Comparison of ENCODE assay signal across 28 cellular contexts in genomic region chr17:53118948-53119347, GRCh38.
"Had no signal": no experiment of that assay in that cellular context is flagged by ENCODE, and none has a peak within 500 bp of the region (broad histone marks: within the 10 kb centered on the region; RNA-seq: fewer than 3 reads in every experiment).

No MANE protein-coding gene starts in this region.

- H3K27me3 ChIP-seq: adrenal gland, body of pancreas, esophagus squamous epithelium, gastroesophageal sphincter, heart right ventricle, hepatocyte had no signal

- H3K4me3 ChIP-seq: adrenal gland, body of pancreas, esophagus squamous epithelium, gastroesophageal sphincter, heart right ventricle, hepatocyte had no signal

- DNase-seq: activated CD4-positive, alpha-beta memory T cell treated with anti-CD3 and anti-CD28 coated beads, Interleukin-2, amount 10 ng/mL, durations not matched to agents 7 days and 5 days; activated CD4-positive, alpha-beta T cell treated with anti-CD3 and anti-CD28 coated beads for 1 hour; activated CD4-positive, alpha-beta T cell treated with anti-CD3 and anti-CD28 coated beads for 4 hours; activated CD4-positive, alpha-beta T cell treated with anti-CD3 and anti-CD28 coated beads, Interleukin-2, amount 10 ng/mL, durations not matched to agents 7 days and 5 days; activated CD4-positive, alpha-beta T cell treated with anti-CD3 and anti-CD28 coated beads, Interleukin-2, amount 50 U/mL, for 4 hours; activated CD8-positive, alpha-beta memory T cell treated with anti-CD3 and anti-CD28 coated beads, Interleukin-2, amount 50 U/mL, for 48 hours; activated gamma-delta T cell; activated naive CD4-positive, alpha-beta T cell treated with anti-CD3 and anti-CD28 coated beads, Interleukin-2, amount 50 U/mL, for 16 hours; activated naive CD4-positive, alpha-beta T cell treated with Interleukin-2 at 50 U/mL for 16 hours; activated naive CD8-positive, alpha-beta T cell treated with anti-CD3 and anti-CD28 coated beads, Interleukin-2, amount 50 U/mL, for 24 hours; activated T-cell treated with anti-CD3 and anti-CD28 coated beads for 4 hours; activated T-cell treated with anti-CD3 and anti-CD28 coated beads, Interleukin-2, amount 50 U/mL, for 24 hours; activated T-cell treated with anti-CD3 and anti-CD28 coated beads, Interleukin-2, amount 50 U/mL, for 72 hours; adrenal gland; amygdala; aorta; body of pancreas; caudate nucleus; cortex of kidney; effector CD8-positive, alpha-beta T cell; esophagus squamous epithelium; foreskin melanocyte; heart right ventricle; T-helper 2 cell had no signal

- H3K4me2 ChIP-seq: hepatocyte had no signal

- H3K4me1 ChIP-seq: adrenal gland, body of pancreas, esophagus squamous epithelium, gastroesophageal sphincter, heart right ventricle had no signal

- H3K79me2 ChIP-seq: hepatocyte had no signal

- ATAC-seq: activated naive CD8-positive, alpha-beta T cell treated with anti-CD3 and anti-CD28 coated beads, Interleukin-2, amount 50 U/mL, for 24 hours; activated T-cell treated with anti-CD3 and anti-CD28 coated beads, Interleukin-2, amount 50 U/mL, for 72 hours; body of pancreas; gastroesophageal sphincter; heart right ventricle; WTC11 had no signal

- H3K27ac ChIP-seq: adrenal gland, body of pancreas, epithelial cell of prostate, esophagus squamous epithelium, gastroesophageal sphincter, heart right ventricle, hepatocyte had no signal

- H3K9me3 ChIP-seq: adrenal gland had no signal

- H3K36me3 ChIP-seq: adrenal gland, esophagus squamous epithelium, gastroesophageal sphincter, heart right ventricle had no signal

- H2AFZ ChIP-seq: hepatocyte had no signal
